ENCODE assay signal across 1 cellular context in genomic region chr19:38805180-38805579, GRCh38.
TF ChIP-seq lines count a peak whose summit lies in the region.

No MANE protein-coding gene starts in this region.

TF ChIP-seq in K562, 482 proteins besides CTCF, POLR2A, EP300 and RAD21 (continues in another document):
- TF ChIP-seq PCBP2 (IDR thresholded peaks at IDR 0.05; ENCODE audit: low read depth, low read length, poor library complexity, severe bottlenecking) (no peak), RUNX1 (IDR thresholded peaks at IDR 0.05; ENCODE audit: low read depth) (no peak), RREB1 (CRISPR knock-in tag; IDR thresholded peaks at IDR 0.05) (no peak), CHD4 (IDR thresholded peaks at IDR 0.05; ENCODE audit: insufficient read depth, insufficient replicate concordance, low read depth, low read length, poor library complexity, severe bottlenecking) (no peak), NR2C2 (CRISPR knock-in tag; IDR thresholded peaks at IDR 0.05) (no peak), NR2C2 (tag; IDR thresholded peaks at IDR 0.05) (peak; percentile 82), PHB (CRISPR knock-in tag; IDR thresholded peaks at IDR 0.05) (no peak), PKNOX1 (IDR thresholded peaks at IDR 0.05) (peak; percentile 11; the same call in 1 of the 2 replicates), ATF4 (CRISPR knock-in tag; IDR thresholded peaks at IDR 0.05) (no peak), SPI1 (IDR thresholded peaks at IDR 0.05; ENCODE audit: borderline replicate concordance, low read depth, low read length) (peak; percentile 82), CHD1 (IDR thresholded peaks at IDR 0.05; ENCODE audit: low read length) (no peak), CUX1 (CRISPR knock-in tag; IDR thresholded peaks at IDR 0.05) (no peak), GABPA (tag; conservative IDR thresholded peaks at IDR 0.05; ENCODE audit: low read depth) (peak; percentile 57), EGR1 (conservative IDR thresholded peaks at IDR 0.05) (no peak), ZBTB33 (CRISPR knock-in tag; IDR thresholded peaks at IDR 0.05) (no peak), THAP12 (CRISPR knock-in tag; IDR thresholded peaks at IDR 0.05) (no peak), EHMT2 (IDR thresholded peaks at IDR 0.05) (peak; percentile 66; the same call in 1 of the 2 replicates), NR2C1 (IDR thresholded peaks at IDR 0.05) (peak; percentile 90), NR2C1 (tag; IDR thresholded peaks at IDR 0.05) (peak; percentile 84), CEBPB (tag; IDR thresholded peaks at IDR 0.05) (no peak), CREB5 (CRISPR knock-in tag; IDR thresholded peaks at IDR 0.05) (no peak), HMBOX1 (IDR thresholded peaks at IDR 0.05) (no peak; the same call in 1 of the 2 replicates), MYC (IDR thresholded peaks at IDR 0.05; ENCODE audit: low read depth, low read length) (no peak), MYC (CRISPR knock-in tag; IDR thresholded peaks at IDR 0.05; ENCODE audit: borderline replicate concordance, low read depth) (no peak), POLR2G (IDR thresholded peaks at IDR 0.05; ENCODE audit: low read depth, low read length) (no peak), NR1H2 (CRISPR knock-in tag; IDR thresholded peaks at IDR 0.05) (no peak), MIER1 (IDR thresholded peaks at IDR 0.05; ENCODE audit: low read depth) (no peak), ZHX1 (conservative IDR thresholded peaks at IDR 0.05; ENCODE audit: low read length) (no peak), ZNF311 (CRISPR knock-in tag; IDR thresholded peaks at IDR 0.05) (no peak), IFI16 (CRISPR knock-in tag; IDR thresholded peaks at IDR 0.05) (no peak), MED1 (CRISPR knock-in tag; IDR thresholded peaks at IDR 0.05; ENCODE audit: borderline replicate concordance) (no peak), ZNF668 (CRISPR knock-in tag; IDR thresholded peaks at IDR 0.05) (no peak), ZNF175 (CRISPR knock-in tag; IDR thresholded peaks at IDR 0.05; ENCODE audit: low read depth) (0 out of 2 replicates have a peak, but pooled peaks have one; percentile 19)
